In genomic region chr17:36687736-36688135, GRCh38 we compare ENCODE assay signal across 24 cellular contexts.
"Had no signal": no experiment of that assay in that cellular context is flagged by ENCODE, and none has a peak within 500 bp of the region (broad histone marks: within the 10 kb centered on the region; RNA-seq: fewer than 3 reads in every experiment).

No MANE protein-coding gene starts in this region.

- H3K4me3 Mint-ChIP-seq: memory B cell; natural killer cell treated with Interleukin-12 subunit alpha and Interleukin-12 subunit beta and Interleukin-15 and Interleukin-18, amount 100 ng/mL, for 72 hours; stimulated activated memory B cell treated with anti-CD40 and anti-IgM and Interleukin-4, amounts not matched to agents 10 μg/mL and 1 μg/mL and 100 μg/mL, for 72 hours; stimulated activated naive CD8-positive, alpha-beta T cell treated with anti-CD3 and anti-CD28 coated beads, Interleukin-15, Interleukin-2, amounts not matched to agents 100 ng/mL and 50 ng/mL, for 24 hours had no signal

- H3K27ac ChIP-seq: colonic mucosa, gastrocnemius medialis, heart right ventricle, left ventricle myocardium inferior, lower lobe of right lung, spleen, tibial artery, upper lobe of left lung, uterus had no signal

- H3K4me1 Mint-ChIP-seq: memory B cell had no signal

- H3K27me3 ChIP-seq: colonic mucosa, upper lobe of left lung, uterus had no signal

- H3K9me3 ChIP-seq: colonic mucosa, gastrocnemius medialis, heart right ventricle, left ventricle myocardium inferior, lower lobe of right lung, spleen, tibial artery, upper lobe of left lung, uterus had no signal

- H3K4me3 ChIP-seq: colonic mucosa, gastrocnemius medialis, heart right ventricle, left ventricle myocardium inferior, lower lobe of right lung, spleen, tibial artery, upper lobe of left lung, uterus had no signal

- H3K4me1 ChIP-seq: gastrocnemius medialis, heart right ventricle, left ventricle myocardium inferior, lower lobe of right lung, spleen, tibial artery, upper lobe of left lung, uterus had no signal

- H3K27ac Mint-ChIP-seq: memory B cell; natural killer cell treated with Interleukin-12 subunit alpha and Interleukin-12 subunit beta and Interleukin-15 and Interleukin-18, amount 100 ng/mL, for 72 hours; stimulated activated memory B cell treated with anti-CD40 and anti-IgM and Interleukin-4, amounts not matched to agents 10 μg/mL and 1 μg/mL and 100 μg/mL, for 72 hours; stimulated activated naive CD8-positive, alpha-beta T cell treated with anti-CD3 and anti-CD28 coated beads, Interleukin-15, Interleukin-2, amounts not matched to agents 100 ng/mL and 50 ng/mL, for 24 hours had no signal

- H3K36me3 Mint-ChIP-seq: memory B cell; natural killer cell treated with Interleukin-12 subunit alpha and Interleukin-12 subunit beta and Interleukin-15 and Interleukin-18, amount 100 ng/mL, for 72 hours; stimulated activated memory B cell treated with anti-CD40 and anti-IgM and Interleukin-4, amounts not matched to agents 10 μg/mL and 1 μg/mL and 100 μg/mL, for 72 hours had no signal

- H3K9me3 Mint-ChIP-seq: memory B cell; natural killer cell treated with Interleukin-12 subunit alpha and Interleukin-12 subunit beta and Interleukin-15 and Interleukin-18, amount 100 ng/mL, for 72 hours; stimulated activated memory B cell treated with anti-CD40 and anti-IgM and Interleukin-4, amounts not matched to agents 10 μg/mL and 1 μg/mL and 100 μg/mL, for 72 hours; stimulated activated naive CD8-positive, alpha-beta T cell treated with anti-CD3 and anti-CD28 coated beads, Interleukin-15, Interleukin-2, amounts not matched to agents 100 ng/mL and 50 ng/mL, for 24 hours had no signal

- FAIRE-seq: endometrium, kidney had no signal

- H3K36me3 ChIP-seq: colonic mucosa, gastrocnemius medialis, heart right ventricle, left ventricle myocardium inferior, lower lobe of right lung, spleen, tibial artery, upper lobe of left lung, uterus had no signal

- DNase-seq: colonic mucosa; effector CD4-positive, alpha-beta T cell; gastrocnemius medialis; heart right ventricle; hypothalamus; kidney; left cardiac atrium; left ventricle myocardium inferior; lower lobe of right lung; midbrain; stimulated activated CD4-positive, alpha-beta T cell treated with anti-CD3 and anti-CD28 coated beads, Interleukin-15, amount 100 ng/mL, for 24 hours; stimulated activated CD4-positive, alpha-beta T cell treated with anti-CD3 and anti-CD28 coated beads, Interleukin-1b, Interleukin-23, amount 100 ng/mL, for 48 hours; stimulated activated CD4-positive, alpha-beta T cell treated with anti-CD3 and anti-CD28 coated beads, Interleukin-4, amount 100 ng/mL, for 24 hours; tibial artery; upper lobe of left lung; uterus had no signal

- H3K27me3 Mint-ChIP-seq: stimulated activated naive CD8-positive, alpha-beta T cell treated with anti-CD3 and anti-CD28 coated beads, Interleukin-15, Interleukin-2, amounts not matched to agents 100 ng/mL and 50 ng/mL, for 24 hours had no signal

- ATAC-seq: esophagus mucosa; gastrocnemius medialis; heart right ventricle; left cardiac atrium; lower lobe of right lung; natural killer cell treated with Interleukin-12 subunit alpha and Interleukin-12 subunit beta and Interleukin-15 and Interleukin-18, amount 100 ng/mL, for 72 hours; sciatic nerve; stimulated activated memory B cell treated with anti-CD40 and anti-IgM and Interleukin-4, amounts not matched to agents 10 μg/mL and 1 μg/mL and 100 μg/mL, for 72 hours had no signal
